In the genomic region with DNA sequence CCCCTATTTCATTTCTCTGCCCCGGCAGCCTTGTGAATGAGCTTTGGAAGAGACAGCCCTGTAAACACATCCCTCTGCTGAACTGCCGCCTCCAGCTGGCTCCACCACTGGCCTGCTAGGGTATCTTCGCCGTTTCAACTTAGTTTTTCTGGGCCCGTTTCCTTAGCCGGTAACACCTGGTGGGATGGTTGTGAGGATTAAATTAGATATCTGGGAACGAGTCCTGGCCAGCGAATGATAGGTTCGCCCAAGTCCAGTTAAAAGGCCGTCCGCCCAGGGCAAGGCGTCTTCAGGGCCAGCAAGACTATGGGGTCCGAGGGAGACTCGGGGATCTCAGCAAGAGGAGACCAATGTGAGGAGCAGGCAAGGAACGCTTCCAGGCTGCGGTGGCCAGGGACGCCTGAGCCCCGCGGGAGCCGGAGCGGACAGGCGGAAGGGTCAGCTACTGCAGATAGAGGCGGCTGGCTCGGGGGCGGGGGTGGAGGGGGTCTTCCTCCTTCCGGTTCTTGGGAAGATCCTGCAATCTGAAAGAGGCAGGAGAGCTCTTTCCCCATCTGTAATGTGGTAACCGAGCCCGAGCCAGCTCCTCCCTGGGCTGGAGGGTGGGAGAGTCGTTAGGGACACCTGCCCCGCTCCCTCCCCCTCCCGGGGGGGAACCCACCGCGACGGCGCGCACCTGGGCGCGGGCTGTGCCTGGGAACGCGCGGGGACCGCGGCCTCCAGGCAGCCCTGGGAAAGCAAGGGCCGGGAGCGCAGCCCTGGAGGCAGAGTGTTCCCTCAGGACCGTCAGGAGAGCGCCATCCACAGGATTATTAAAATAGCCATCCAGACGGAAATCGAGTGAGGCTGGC, we compare ENCODE assay signal across 11 cellular contexts. TPM values are rescaled to one million over a fixed set of nuclear protein-coding genes. Genes with fewer than 3 reads are reported as not detected.
A peak's percentile ranks its signal among the peaks of the same experiment; 100 is the strongest.
DNase-seq lines count a peak whose midpoint lies in the region; ATAC-seq and TF ChIP-seq lines count a peak whose summit lies in the region.
"Had no signal": no experiment of that assay in that cellular context is flagged by ENCODE, and none has a peak within 500 bp of the region (broad histone marks: within the 10 kb centered on the region; RNA-seq: fewer than 3 reads in every experiment).

No MANE protein-coding gene starts in this region.

- POLR2A ChIA-PET in PC-9 (lab: Charles Lee; ENCODE audit: unreplicated experiment): no interaction called here

- H3K27me3 Mint-ChIP-seq in endothelial cell (ENCODE audit: unreplicated experiment): peaks cover 2% of the 10 kb centered on the region
- peaks cover 0 to 12% (median 8%) of the 10 kb centered on the region in 3 donors for H3K27me3 Mint-ChIP-seq in naive B cell

- WGBS in HUES64: 2% methylated on average over 49 of the region's 49 CpGs

- H3K79me2 ChIP-seq in ACC112 (ENCODE audit: control insufficient read depth, insufficient read depth, low read length, unreplicated experiment) (no peaks in the 10 kb centered on the region), PC-9 (ENCODE audit: low read depth) (no peaks in the 10 kb centered on the region)

- peak overlapping the region; percentile 60 for H2AFZ ChIP-seq in ACC112 (ENCODE audit: low read length, unreplicated experiment)
- no peak overlapping the region for H2AFZ ChIP-seq in PC-9

- H3K4me2 ChIP-seq in PC-9: no peak overlapping the region

- H3K9ac ChIP-seq in HUES64 (ENCODE audit: low read depth, low read length): peak overlapping the region; percentile 61

- H3K27me3 ChIP-seq in ACC112 (ENCODE audit: insufficient read depth, low read length) (peaks cover 14% of the 10 kb centered on the region), HUES64 (ENCODE audit: insufficient read depth, low read length) (no peaks in the 10 kb centered on the region), PC-9 (ENCODE audit: insufficient read depth, low read depth) (no peaks in the 10 kb centered on the region)

- intact Hi-C loops in PC-9 (cut with micrococcal nuclease; ENCODE audit: unreplicated experiment): no loop called here

- H3K9me3 ChIP-seq in HUES64 (ENCODE audit: insufficient read depth, low read depth, low read length) (no peaks in the 10 kb centered on the region), PC-9 (ENCODE audit: insufficient read depth, low read depth) (no peaks in the 10 kb centered on the region)

- DNase-seq in endothelial cell (ENCODE audit: low spot score) (peak; percentile 55), naive B cell (no peak), NCI-H2196 treated with DMSO at 0.1 percent for 48 hours (lab: John Stamatoyannopoulos, UW; ENCODE audit: unreplicated experiment) (no peak), PC-9 (no peak), SHP77 treated with DMSO at 0.1 percent for 48 hours (lab: John Stamatoyannopoulos, UW) (no peak)
- DNase-seq: left colon, NCI-H1694, T-helper 9 cell had no signal

- ATAC-seq in naive B cell (ENCODE audit: low read depth in 2 of 2): peak in 1 of 2 donors; percentile 43
- no peak for ATAC-seq in activated CD4-positive, CD25-positive, alpha-beta regulatory T cell treated with anti-CD3 and anti-CD28 coated beads, Interleukin-2, amount 50 U/mL, for 24 hours
- ATAC-seq: left colon had no signal

- H3K4me3 ChIP-seq in ACC112 (ENCODE audit: low read depth, low read length) (peak overlapping the region; percentile 49; the same call in 1 of the 2 replicates), HUES64 (ENCODE audit: low read length) (peak overlapping the region; percentile 68), PC-9 (no peak overlapping the region)

- H3K27ac Mint-ChIP-seq in endothelial cell (ENCODE audit: unreplicated experiment) (peak overlapping the region; percentile 87), naive B cell (peak overlapping the region in 1 of 6 donors; percentile 59)

- peak overlapping the region; percentile 89 for H3K4me3 Mint-ChIP-seq in endothelial cell (ENCODE audit: unreplicated experiment)
- H3K4me3 Mint-ChIP-seq in naive B cell: peak overlapping the region in 6 of 8 donors; percentile 42 to 84 (median 66)

- CTCF ChIA-PET in PC-9 (lab: Charles Lee): no interaction called here

- no peaks in the 10 kb centered on the region for H3K4me1 ChIP-seq in ACC112 (ENCODE audit: control insufficient read depth, insufficient read depth, low read length, unreplicated experiment)
- H3K4me1 ChIP-seq in HUES64 (ENCODE audit: insufficient read depth, low read length): no peaks in the 10 kb centered on the region
- H3K4me1 ChIP-seq in PC-9 (replicated peaks; ENCODE audit: insufficient read depth): no peaks in the 10 kb centered on the region

- H3K4me1 Mint-ChIP-seq in endothelial cell (ENCODE audit: unreplicated experiment) (peaks cover 4% of the 10 kb centered on the region), naive B cell (peaks cover 3 to 11% (median 5%) of the 10 kb centered on the region in 3 donors)

- H3F3A ChIP-seq in PC-9 (ENCODE audit: insufficient read depth, low read depth): no peaks in the 10 kb centered on the region; the same call in 1 of the 2 replicates

- no peaks in the 10 kb centered on the region for H3K36me3 Mint-ChIP-seq in endothelial cell (ENCODE audit: low read depth, unreplicated experiment)
- H3K36me3 Mint-ChIP-seq in naive B cell: no peaks in the 10 kb centered on the region

- no peak overlapping the region for H3K27ac ChIP-seq in ACC112 (ENCODE audit: low read depth, low read length)
- peak overlapping the region; percentile 89; the same call in 1 of the 2 replicates for H3K27ac ChIP-seq in HUES64 (ENCODE audit: low read depth, low read length)
- no peak overlapping the region for H3K27ac ChIP-seq in PC-9

- H3K36me3 ChIP-seq in ACC112 (ENCODE audit: insufficient read depth, low read length) (no peaks in the 10 kb centered on the region), HUES64 (ENCODE audit: insufficient read depth, low read length) (no peaks in the 10 kb centered on the region), PC-9 (ENCODE audit: low read depth) (no peaks in the 10 kb centered on the region)

- no peaks in the 10 kb centered on the region for H3K9me3 Mint-ChIP-seq in endothelial cell (ENCODE audit: unreplicated experiment)
- no peaks in the 10 kb centered on the region for H3K9me3 Mint-ChIP-seq in naive B cell

- no peaks in the 10 kb centered on the region for H3K9me2 ChIP-seq in PC-9 (ENCODE audit: insufficient read depth)

- no peak for TF ChIP-seq CTCF in endothelial cell (IDR thresholded peaks at IDR 0.05; ENCODE audit: unreplicated experiment)
- TF ChIP-seq CTCF in PC-9 (conservative IDR thresholded peaks at IDR 0.05): no peak

- no peaks in the 10 kb centered on the region for H4K20me1 ChIP-seq in PC-9 (ENCODE audit: insufficient read depth)

- BruUV-seq in PC-9 (replicated peaks; lab: Mats Ljungman, UMichigan): no TSS peak

RNA-seq across cellular contexts. Expression of a gene that starts 4.5 kb away (rescaled TPM):
- not detected for polyA plus RNA-seq in HUES64 (2013, experiment 1 of 2)
- not detected for polyA plus RNA-seq in HUES64 (2013, experiment 2 of 2)
- total RNA-seq in endothelial cell (ENCODE audit: unreplicated experiment): not detected
- polyA plus RNA-seq in naive B cell (ENCODE audit: low read depth in 6 of 6): 1 to 10 TPM in 1 of 6 donors, under 1 TPM in 3, not detected in 2; 0.41 to 1.9 (median 0.68) TPM
- not detected in 2 replicates for total RNA-seq in PC-9 (2021)
- total RNA-seq: left colon had no signal

RNA-seq across cellular contexts. Expression of a gene that starts 17.9 kb away (rescaled TPM):
- 52.7 TPM for polyA plus RNA-seq in HUES64 (2013, experiment 1 of 2)
- polyA plus RNA-seq in HUES64 (2013, experiment 2 of 2): 58.8 TPM
- total RNA-seq in endothelial cell (ENCODE audit: unreplicated experiment) (106 TPM), PC-9 (2021) (47.7 and 54.8 TPM in 2 replicates)
- polyA plus RNA-seq in naive B cell (ENCODE audit: low read depth in 6 of 6): 100 to 1,000 TPM; 153 to 199 (median 177) TPM

RNA-seq across cellular contexts. Expression of a gene that starts 32.0 kb away (rescaled TPM):
- polyA plus RNA-seq in HUES64 (2013, experiment 1 of 2): 83.3 TPM
- 84.5 TPM for polyA plus RNA-seq in HUES64 (2013, experiment 2 of 2)
- total RNA-seq in endothelial cell (ENCODE audit: unreplicated experiment) (58.1 TPM), PC-9 (2021) (84.1 and 87.1 TPM in 2 replicates)
- 10 to 100 TPM; 26.8 to 81.7 (median 61.0) TPM for polyA plus RNA-seq in naive B cell (ENCODE audit: low read depth in 6 of 6)

RNA-seq across cellular contexts. Expression of a gene that starts 49.2 kb away (rescaled TPM):
- polyA plus RNA-seq in HUES64 (2013, experiment 1 of 2): 1.00 TPM
- polyA plus RNA-seq in HUES64 (2013, experiment 2 of 2): 0.89 TPM
- total RNA-seq in endothelial cell (ENCODE audit: unreplicated experiment): 0.59 TPM
- 1 to 10 TPM in 1 of 6 donors, under 1 TPM in 3, not detected in 2; 0.26 to 1.1 (median 0.28) TPM for polyA plus RNA-seq in naive B cell (ENCODE audit: low read depth in 6 of 6)
- total RNA-seq in PC-9 (2021): 0.57 TPM in 1 of 2 replicates, not detected in the other
